In genomic region chr20:6908673-6909072, GRCh38 we compare ENCODE assay signal across 15 cellular contexts.
"Had no signal": no experiment of that assay in that cellular context is flagged by ENCODE, and none has a peak within 500 bp of the region (broad histone marks: within the 10 kb centered on the region; RNA-seq: fewer than 3 reads in every experiment).

No MANE protein-coding gene starts in this region.

- DNase-seq: activated CD4-positive, alpha-beta T cell treated with anti-CD3 and anti-CD28 coated beads, Interleukin-2, amount 10 ng/mL, durations not matched to agents 24 days and 14 days; activated naive CD4-positive, alpha-beta T cell treated with anti-CD3 and anti-CD28 coated beads, Interleukin-2, amount 10 ng/mL, durations not matched to agents 7 days and 5 days; activated T-cell treated with anti-CD3 and anti-CD28 coated beads for 4 hours; foreskin melanocyte; left ventricle myocardium superior; nephron progenitor cell; ovary; stimulated activated CD4-positive, alpha-beta T cell treated with anti-CD3 and anti-CD28 coated beads, Interleukin-15, amount 100 ng/mL, for 24 hours; stimulated activated CD4-positive, alpha-beta T cell treated with anti-CD3 and anti-CD28 coated beads, Interleukin-4, amount 100 ng/mL, for 24 hours; testis; upper lobe of right lung had no signal

- H3K27me3 Mint-ChIP-seq: activated CD4-positive, alpha-beta T cell treated with anti-CD3 and anti-CD28 coated beads, Interleukin-2, amount 10 ng/mL, durations not matched to agents 24 days and 14 days; activated naive CD4-positive, alpha-beta T cell treated with anti-CD3 and anti-CD28 coated beads, Interleukin-2, amount 10 ng/mL, durations not matched to agents 7 days and 5 days; activated T-helper 17 cell treated with anti-CD3 and anti-CD28 coated beads, Interleukin-2, amount 50 U/mL, for 72 hours; stimulated activated naive CD8-positive, alpha-beta T cell treated with anti-CD3 and anti-CD28 coated beads, Interleukin-15, Interleukin-2, amounts not matched to agents 100 ng/mL and 50 ng/mL, for 24 hours had no signal

- H3K9me3 ChIP-seq: ovary, testis, upper lobe of right lung had no signal

- H3K4me3 ChIP-seq: cardiac muscle cell, ovary, testis, upper lobe of right lung had no signal

- H3K4me1 ChIP-seq: testis, upper lobe of right lung had no signal

- ATAC-seq: activated T-helper 17 cell treated with anti-CD3 and anti-CD28 coated beads, Interleukin-2, amount 50 U/mL, for 72 hours; left ventricle myocardium superior; upper lobe of right lung had no signal

- H3K27me3 ChIP-seq: cardiac muscle cell, ovary, testis, upper lobe of right lung had no signal

- H3K27ac ChIP-seq: cardiac muscle cell, ovary, testis, upper lobe of right lung had no signal

- H3K4me1 Mint-ChIP-seq: activated CD4-positive, alpha-beta T cell treated with anti-CD3 and anti-CD28 coated beads, Interleukin-2, amount 10 ng/mL, durations not matched to agents 24 days and 14 days; activated naive CD4-positive, alpha-beta T cell treated with anti-CD3 and anti-CD28 coated beads, Interleukin-2, amount 10 ng/mL, durations not matched to agents 7 days and 5 days; activated T-helper 17 cell treated with anti-CD3 and anti-CD28 coated beads, Interleukin-2, amount 50 U/mL, for 72 hours had no signal

- H3K36me3 Mint-ChIP-seq: activated naive CD4-positive, alpha-beta T cell treated with anti-CD3 and anti-CD28 coated beads, Interleukin-2, amount 10 ng/mL, durations not matched to agents 7 days and 5 days had no signal

- H3K9me3 Mint-ChIP-seq: activated CD4-positive, alpha-beta T cell treated with anti-CD3 and anti-CD28 coated beads, Interleukin-2, amount 10 ng/mL, durations not matched to agents 24 days and 14 days; nephron progenitor cell; T-helper 1 cell treated with Interleukin-12 subunit alpha and Interleukin-12 subunit beta and Interleukin-4 antibody, amounts not matched to agents 30 μg/mL and 1 μg/mL, for 36 hours had no signal

- H3K27ac Mint-ChIP-seq: activated CD4-positive, alpha-beta T cell treated with anti-CD3 and anti-CD28 coated beads, Interleukin-2, amount 10 ng/mL, durations not matched to agents 24 days and 14 days; activated naive CD4-positive, alpha-beta T cell treated with anti-CD3 and anti-CD28 coated beads, Interleukin-2, amount 10 ng/mL, durations not matched to agents 7 days and 5 days; activated T-helper 17 cell treated with anti-CD3 and anti-CD28 coated beads, Interleukin-2, amount 50 U/mL, for 72 hours; nephron progenitor cell; stimulated activated naive CD8-positive, alpha-beta T cell treated with anti-CD3 and anti-CD28 coated beads, Interleukin-15, Interleukin-2, amounts not matched to agents 100 ng/mL and 50 ng/mL, for 24 hours; T-helper 1 cell treated with Interleukin-12 subunit alpha and Interleukin-12 subunit beta and Interleukin-4 antibody, amounts not matched to agents 30 μg/mL and 1 μg/mL, for 36 hours had no signal

- H3K36me3 ChIP-seq: cardiac muscle cell, ovary, upper lobe of right lung had no signal

- H3K4me3 Mint-ChIP-seq: activated CD4-positive, alpha-beta T cell treated with anti-CD3 and anti-CD28 coated beads, Interleukin-2, amount 10 ng/mL, durations not matched to agents 24 days and 14 days; activated naive CD4-positive, alpha-beta T cell treated with anti-CD3 and anti-CD28 coated beads, Interleukin-2, amount 10 ng/mL, durations not matched to agents 7 days and 5 days; activated T-helper 17 cell treated with anti-CD3 and anti-CD28 coated beads, Interleukin-2, amount 50 U/mL, for 72 hours; nephron progenitor cell; stimulated activated naive CD8-positive, alpha-beta T cell treated with anti-CD3 and anti-CD28 coated beads, Interleukin-15, Interleukin-2, amounts not matched to agents 100 ng/mL and 50 ng/mL, for 24 hours; T-helper 1 cell treated with Interleukin-12 subunit alpha and Interleukin-12 subunit beta and Interleukin-4 antibody, amounts not matched to agents 30 μg/mL and 1 μg/mL, for 36 hours had no signal
